Comparison of ENCODE assay signal across 24 cellular contexts in the genomic region with DNA sequence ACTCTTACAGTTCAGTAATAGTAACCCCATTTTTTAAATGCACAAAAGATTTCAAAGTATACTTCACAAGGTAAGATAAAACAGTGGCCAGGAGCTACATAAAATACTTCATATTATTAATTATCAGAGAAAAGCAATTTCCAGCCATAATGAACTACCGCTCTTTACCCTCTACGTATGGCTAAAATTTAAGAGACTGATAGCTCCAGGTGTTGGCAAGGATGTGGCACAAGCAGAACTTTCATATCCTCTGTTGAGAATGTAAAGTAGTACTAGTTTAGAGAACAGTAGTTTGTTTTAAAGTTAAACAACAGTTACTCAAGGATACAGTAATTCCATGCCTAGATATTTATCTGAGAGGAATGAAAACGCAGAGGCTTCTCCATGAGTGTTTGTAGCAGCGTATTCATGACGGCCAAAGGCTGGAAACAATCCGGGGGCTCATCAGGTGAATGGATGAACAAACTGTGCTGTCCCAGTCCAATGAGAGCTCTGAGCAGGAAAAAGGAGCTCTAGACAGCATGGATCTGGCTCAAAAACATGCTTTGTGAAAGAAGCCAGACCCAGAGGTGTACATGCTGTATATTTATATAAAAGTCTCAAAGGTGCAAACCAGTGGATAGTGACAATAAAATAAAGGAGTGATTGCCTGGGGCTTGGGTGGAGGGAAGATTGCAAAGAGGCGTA.
"Had no signal": no experiment of that assay in that cellular context is flagged by ENCODE, and none has a peak within 500 bp of the region (broad histone marks: within the 10 kb centered on the region; RNA-seq: fewer than 3 reads in every experiment).

No MANE protein-coding gene starts in this region.

- H3K27ac Mint-ChIP-seq: endodermal cell; memory B cell; natural killer cell treated with Interleukin-12 subunit alpha and Interleukin-12 subunit beta and Interleukin-15 and Interleukin-18, amount 100 ng/mL, for 72 hours; stimulated activated memory B cell treated with anti-CD40 and anti-IgM and Interleukin-4, amounts not matched to agents 10 μg/mL and 1 μg/mL and 100 μg/mL, for 72 hours had no signal

- H3K36me3 Mint-ChIP-seq: natural killer cell treated with Interleukin-12 subunit alpha and Interleukin-12 subunit beta and Interleukin-15 and Interleukin-18, amount 100 ng/mL, for 72 hours had no signal

- FAIRE-seq: colon, kidney, urothelium cell line had no signal

- H3K27me3 Mint-ChIP-seq: memory B cell; natural killer cell treated with Interleukin-12 subunit alpha and Interleukin-12 subunit beta and Interleukin-15 and Interleukin-18, amount 100 ng/mL, for 72 hours; stimulated activated memory B cell treated with anti-CD40 and anti-IgM and Interleukin-4, amounts not matched to agents 10 μg/mL and 1 μg/mL and 100 μg/mL, for 72 hours had no signal

- ATAC-seq: esophagus mucosa; gastroesophageal sphincter; heart left ventricle; left lobe of liver; natural killer cell treated with Interleukin-12 subunit alpha and Interleukin-12 subunit beta and Interleukin-15 and Interleukin-18, amount 100 ng/mL, for 72 hours; psoas muscle; right cardiac atrium; stimulated activated memory B cell treated with anti-CD40 and anti-IgM and Interleukin-4, amounts not matched to agents 10 μg/mL and 1 μg/mL and 100 μg/mL, for 72 hours; stimulated activated naive CD8-positive, alpha-beta T cell treated with anti-CD3 and anti-CD28 coated beads, Interleukin-15, Interleukin-2, amounts not matched to agents 100 U/mL and 50 U/mL, for 24 hours had no signal

- H3K4me3 Mint-ChIP-seq: endodermal cell; memory B cell; natural killer cell treated with Interleukin-12 subunit alpha and Interleukin-12 subunit beta and Interleukin-15 and Interleukin-18, amount 100 ng/mL, for 72 hours; neural crest cell; stimulated activated memory B cell treated with anti-CD40 and anti-IgM and Interleukin-4, amounts not matched to agents 10 μg/mL and 1 μg/mL and 100 μg/mL, for 72 hours had no signal

- DNase-seq: effector CD8-positive, alpha-beta T cell; endodermal cell; foreskin fibroblast; heart left ventricle; kidney; posterior cingulate gyrus; psoas muscle; right cardiac atrium; spleen; stimulated activated CD4-positive, alpha-beta T cell treated with anti-CD3 and anti-CD28 coated beads, Interleukin-4, amount 100 ng/mL, for 4 hours; stimulated activated naive CD8-positive, alpha-beta T cell treated with anti-CD3 and anti-CD28 coated beads, Interleukin-15, Interleukin-2, amounts not matched to agents 100 U/mL and 50 U/mL, for 24 hours; substantia nigra; testis; tibial artery; upper lobe of left lung had no signal

- H3K9me3 Mint-ChIP-seq: memory B cell; natural killer cell treated with Interleukin-12 subunit alpha and Interleukin-12 subunit beta and Interleukin-15 and Interleukin-18, amount 100 ng/mL, for 72 hours; neural crest cell had no signal
